Comparison of ENCODE assay signal across 2 cellular contexts in genomic region chr1:77976433-77977076, GRCh38.
TF ChIP-seq lines count a peak whose summit lies in the region.

No MANE protein-coding gene starts in this region.

TF ChIP-seq in HCT116, 20 proteins besides CTCF, POLR2A, EP300 and RAD21:
- TF ChIP-seq CEBPB (IDR thresholded peaks at IDR 0.05; ENCODE audit: low read depth): no peak
- no peak for TF ChIP-seq SRF (IDR thresholded peaks at IDR 0.05; ENCODE audit: low read depth)
- 0 out of 2 replicates have a peak, but pooled peaks have one; percentile 5 for TF ChIP-seq POLR2AphosphoS5 (IDR thresholded peaks at IDR 0.05; ENCODE audit: low read depth, low read length)
- 0 out of 2 replicates have a peak, but pooled peaks have one; percentile 10 for TF ChIP-seq SIN3A (IDR thresholded peaks at IDR 0.05; ENCODE audit: low read depth)

TF ChIP-seq in GM12878, 131 proteins besides CTCF, POLR2A, EP300 and RAD21:
- TF ChIP-seq HSF1 (IDR thresholded peaks at IDR 0.05; ENCODE audit: low read depth, low read length): no peak
- TF ChIP-seq HDGF (IDR thresholded peaks at IDR 0.05): peak; percentile 22; the same call in 1 of the 2 replicates
